In the genomic region with DNA sequence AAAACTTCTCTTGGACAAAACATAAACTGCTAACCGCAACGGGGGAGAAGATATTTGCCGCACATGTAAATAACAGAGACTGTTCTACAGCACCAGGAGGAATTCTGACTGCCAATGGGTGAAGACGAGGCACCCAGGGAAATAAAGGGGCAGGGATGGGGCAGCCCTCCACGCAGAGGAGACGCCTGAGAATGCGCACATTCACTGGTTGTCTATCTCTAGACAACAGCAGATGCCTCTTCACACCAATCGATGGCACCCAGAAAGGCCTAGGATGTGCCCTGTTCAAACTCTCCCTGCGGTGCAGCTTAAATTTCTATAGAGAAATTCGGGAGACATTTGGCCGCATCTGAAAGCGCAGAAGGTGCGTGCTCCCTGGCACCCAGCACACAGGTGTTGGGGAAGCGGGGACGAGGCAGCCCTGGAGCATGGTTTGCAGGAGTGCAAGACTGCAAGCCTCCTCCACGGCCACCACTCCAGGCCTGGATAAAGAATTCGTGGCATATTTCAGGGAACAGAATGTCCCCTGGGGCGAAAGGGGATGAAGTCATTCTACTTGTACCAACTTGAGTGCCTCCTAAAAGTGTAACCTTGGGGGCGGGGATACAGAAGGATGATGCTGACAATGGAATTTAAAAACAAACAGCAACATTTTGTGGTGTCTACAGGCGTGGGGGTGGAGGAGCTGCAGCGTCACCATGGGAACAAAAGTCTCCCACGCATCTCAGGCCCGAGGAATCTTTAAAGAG, we compare ENCODE assay signal across 1 cellular context.
TF ChIP-seq lines count a peak whose summit lies in the region.

No MANE protein-coding gene starts in this region.

TF ChIP-seq in IMR-90, 13 proteins besides CTCF, POLR2A, EP300 and RAD21:
- no peak for TF ChIP-seq CEBPB (IDR thresholded peaks at IDR 0.05; ENCODE audit: low read depth, low read length)
- TF ChIP-seq BHLHE40 (IDR thresholded peaks at IDR 0.05; ENCODE audit: low read depth, low read length), result no peak
- TF ChIP-seq, protein P1, sequence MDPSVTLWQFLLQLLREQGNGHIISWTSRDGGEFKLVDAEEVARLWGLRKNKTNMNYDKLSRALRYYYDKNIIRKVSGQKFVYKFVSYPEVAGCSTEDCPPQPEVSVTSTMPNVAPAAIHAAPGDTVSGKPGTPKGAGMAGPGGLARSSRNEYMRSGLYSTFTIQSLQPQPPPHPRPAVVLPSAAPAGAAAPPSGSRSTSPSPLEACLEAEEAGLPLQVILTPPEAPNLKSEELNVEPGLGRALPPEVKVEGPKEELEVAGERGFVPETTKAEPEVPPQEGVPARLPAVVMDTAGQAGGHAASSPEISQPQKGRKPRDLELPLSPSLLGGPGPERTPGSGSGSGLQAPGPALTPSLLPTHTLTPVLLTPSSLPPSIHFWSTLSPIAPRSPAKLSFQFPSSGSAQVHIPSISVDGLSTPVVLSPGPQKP (IDR thresholded peaks at IDR 0.05; ENCODE audit: borderline replicate concordance, low read depth, low read length), result no peak
- no peak for TF ChIP-seq NFE2L2 (IDR thresholded peaks at IDR 0.05; ENCODE audit: low read depth, low read length)
- TF ChIP-seq FOS (IDR thresholded peaks at IDR 0.05; ENCODE audit: low read depth, low read length), result no peak
- TF ChIP-seq, protein P2, sequence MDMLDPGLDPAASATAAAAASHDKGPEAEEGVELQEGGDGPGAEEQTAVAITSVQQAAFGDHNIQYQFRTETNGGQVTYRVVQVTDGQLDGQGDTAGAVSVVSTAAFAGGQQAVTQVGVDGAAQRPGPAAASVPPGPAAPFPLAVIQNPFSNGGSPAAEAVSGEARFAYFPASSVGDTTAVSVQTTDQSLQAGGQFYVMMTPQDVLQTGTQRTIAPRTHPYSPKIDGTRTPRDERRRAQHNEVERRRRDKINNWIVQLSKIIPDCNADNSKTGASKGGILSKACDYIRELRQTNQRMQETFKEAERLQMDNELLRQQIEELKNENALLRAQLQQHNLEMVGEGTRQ (IDR thresholded peaks at IDR 0.05; ENCODE audit: low read depth, low read length), result no peak
- TF ChIP-seq SMC3 (IDR thresholded peaks at IDR 0.05; ENCODE audit: low read depth, low read length), result no peak
- no peak for TF ChIP-seq RFX5 (IDR thresholded peaks at IDR 0.05; ENCODE audit: low read depth, low read length)
- TF ChIP-seq MAFK (IDR thresholded peaks at IDR 0.05; ENCODE audit: low read depth, low read length), result no peak
- no peak for TF ChIP-seq RCOR1 (IDR thresholded peaks at IDR 0.05; ENCODE audit: insufficient replicate concordance, low read length)
- no peak for TF ChIP-seq CHD1 (IDR thresholded peaks at IDR 0.05; ENCODE audit: low read depth, low read length)
- TF ChIP-seq MAZ (IDR thresholded peaks at IDR 0.05; ENCODE audit: borderline replicate concordance, low read depth, low read length), result no peak
- no peak for TF ChIP-seq MXI1 (IDR thresholded peaks at IDR 0.05; ENCODE audit: borderline replicate concordance, low read depth, low read length)
TF ChIP-seq in IMR-90: peak in this region for 0.
